1 cellular context compared by ENCODE assay signal in the genomic region with DNA sequence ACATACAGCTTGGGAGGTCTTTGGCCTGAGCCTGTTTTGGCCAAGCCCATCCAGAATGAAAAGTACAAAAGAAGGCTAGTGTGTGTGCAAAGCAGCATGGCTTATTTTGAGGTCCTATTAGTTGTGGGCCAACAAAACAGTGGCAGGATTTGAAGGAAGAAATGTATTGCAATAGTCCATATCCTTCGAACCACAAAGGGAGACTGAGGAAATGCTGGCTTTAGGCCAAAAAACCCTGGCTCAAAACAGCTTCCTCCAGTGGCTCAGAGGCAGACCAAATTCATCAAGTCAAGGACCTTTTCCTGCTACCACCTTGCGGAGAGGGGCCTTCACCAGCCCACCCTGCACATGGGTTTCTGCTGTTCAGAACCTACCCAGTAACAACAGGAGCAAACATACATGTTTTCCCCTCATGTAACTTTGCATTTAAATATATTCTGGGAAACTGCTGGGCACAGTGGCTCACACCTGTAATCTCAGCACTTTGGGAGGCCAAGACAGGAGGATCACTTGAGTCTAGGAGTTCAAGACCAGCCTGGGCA.
TF ChIP-seq lines count a peak whose summit lies in the region.

No MANE protein-coding gene starts in this region.

TF ChIP-seq in GM12878, 131 proteins besides CTCF, POLR2A, EP300 and RAD21:
- TF ChIP-seq SMARCA5 (IDR thresholded peaks at IDR 0.05) (no peak), SUPT20H (IDR thresholded peaks at IDR 0.05; ENCODE audit: borderline replicate concordance, control insufficient read depth, low read depth, low read length) (no peak), TCF3 (IDR thresholded peaks at IDR 0.05; ENCODE audit: borderline replicate concordance, insufficient read depth, low read depth, low read length) (no peak), RCOR1 (conservative IDR thresholded peaks at IDR 0.05; ENCODE audit: low read depth, low read length) (no peak), HDAC6 (IDR thresholded peaks at IDR 0.05; ENCODE audit: unreplicated experiment) (no peak), ZNF274 (IDR thresholded peaks at IDR 0.05; ENCODE audit: insufficient read depth, insufficient read length) (no peak), ETV6 (conservative IDR thresholded peaks at IDR 0.05 in 1 of 2, IDR thresholded peaks at IDR 0.05 in 1 of 2; ENCODE audit: borderline replicate concordance in 1 of 2, low read depth in 1 of 2) (no peak), MEF2A (IDR thresholded peaks at IDR 0.05; ENCODE audit: insufficient read depth, low read depth, low read length) (no peak), PAX5 (IDR thresholded peaks at IDR 0.05; ENCODE audit: borderline replicate concordance, low read depth, low read length) (no peak), IKZF1 (conservative IDR thresholded peaks at IDR 0.05) (no peak)
- TF ChIP-seq, protein P1, sequence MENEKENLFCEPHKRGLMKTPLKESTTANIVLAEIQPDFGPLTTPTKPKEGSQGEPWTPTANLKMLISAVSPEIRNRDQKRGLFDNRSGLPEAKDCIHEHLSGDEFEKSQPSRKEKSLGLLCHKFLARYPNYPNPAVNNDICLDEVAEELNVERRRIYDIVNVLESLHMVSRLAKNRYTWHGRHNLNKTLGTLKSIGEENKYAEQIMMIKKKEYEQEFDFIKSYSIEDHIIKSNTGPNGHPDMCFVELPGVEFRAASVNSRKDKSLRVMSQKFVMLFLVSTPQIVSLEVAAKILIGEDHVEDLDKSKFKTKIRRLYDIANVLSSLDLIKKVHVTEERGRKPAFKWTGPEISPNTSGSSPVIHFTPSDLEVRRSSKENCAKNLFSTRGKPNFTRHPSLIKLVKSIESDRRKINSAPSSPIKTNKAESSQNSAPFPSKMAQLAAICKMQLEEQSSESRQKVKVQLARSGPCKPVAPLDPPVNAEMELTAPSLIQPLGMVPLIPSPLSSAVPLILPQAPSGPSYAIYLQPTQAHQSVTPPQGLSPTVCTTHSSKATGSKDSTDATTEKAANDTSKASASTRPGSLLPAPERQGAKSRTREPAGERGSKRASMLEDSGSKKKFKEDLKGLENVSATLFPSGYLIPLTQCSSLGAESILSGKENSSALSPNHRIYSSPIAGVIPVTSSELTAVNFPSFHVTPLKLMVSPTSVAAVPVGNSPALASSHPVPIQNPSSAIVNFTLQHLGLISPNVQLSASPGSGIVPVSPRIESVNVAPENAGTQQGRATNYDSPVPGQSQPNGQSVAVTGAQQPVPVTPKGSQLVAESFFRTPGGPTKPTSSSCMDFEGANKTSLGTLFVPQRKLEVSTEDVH (IDR thresholded peaks at IDR 0.05; ENCODE audit: low read depth, partially characterized antibody) = no peak
TF ChIP-seq in GM12878: peak in this region for 0.
